In genomic region chr3:112373476-112373875, GRCh38 we compare ENCODE assay signal across 24 cellular contexts.
"Had no signal": no experiment of that assay in that cellular context is flagged by ENCODE, and none has a peak within 500 bp of the region (broad histone marks: within the 10 kb centered on the region; RNA-seq: fewer than 3 reads in every experiment).

No MANE protein-coding gene starts in this region.

- H3K36me3 Mint-ChIP-seq: immature natural killer cell, natural killer cell had no signal

- ATAC-seq: activated T-helper 17 cell treated with anti-CD3 and anti-CD28 coated beads, Interleukin-2, amount 50 U/mL, for 72 hours; mucosa of descending colon; natural killer cell; SK-N-SH treated with all-trans-retinoic acid at 6 μM for 48 hours; stimulated activated naive B cell treated with anti-CD40 and anti-IgM and Interleukin-4, amounts not matched to agents 10 μg/mL and 1 μg/mL and 100 μg/mL, for 72 hours had no signal

- H3K27ac ChIP-seq: adrenal gland, breast epithelium, neutrophil, pancreas, spleen, tibial nerve had no signal

- H3K4me1 ChIP-seq: breast epithelium, sigmoid colon had no signal

- H3K27me3 Mint-ChIP-seq: activated T-helper 17 cell treated with anti-CD3 and anti-CD28 coated beads, Interleukin-2, amount 50 U/mL, for 72 hours; stimulated activated naive B cell treated with anti-CD40 and anti-IgM and Interleukin-4, amounts not matched to agents 10 μg/mL and 1 μg/mL and 100 μg/mL, for 72 hours had no signal

- H3K27me3 ChIP-seq: adrenal gland, breast epithelium, neutrophil, pancreas, sigmoid colon, spleen, tibial nerve had no signal

- H3K9me3 ChIP-seq: adrenal gland, breast epithelium, mucosa of descending colon, neutrophil, pancreas, sigmoid colon, spleen, tibial nerve had no signal

- H3K36me3 ChIP-seq: adrenal gland, breast epithelium, neutrophil, pancreas, sigmoid colon, spleen, tibial nerve had no signal

- DNase-seq: activated CD4-positive, CD25-positive, alpha-beta regulatory T cell treated with anti-CD3 and anti-CD28 coated beads, Interleukin-2, amount 50 U/mL, for 72 hours; activated naive CD4-positive, alpha-beta T cell; activated T-cell treated with anti-CD3 and anti-CD28 coated beads for 4 hours; adrenal gland; cerebellar nuclear complex; cortex of kidney; effector CD4-positive, alpha-beta T cell; immature natural killer cell; kidney glomerular epithelial cell; mesenchymal stem cell; mucosa of descending colon; natural killer cell; pancreas; sigmoid colon; spleen; stimulated activated CD4-positive, alpha-beta T cell treated with anti-CD3 and anti-CD28 coated beads, Interleukin-4, amount 100 ng/mL, for 4 hours; stimulated activated naive B cell treated with anti-CD40 and anti-IgM and Interleukin-4, amounts not matched to agents 10 μg/mL and 1 μg/mL and 100 μg/mL, for 72 hours; substantia nigra; T-helper 1 cell had no signal

- H3K4me3 Mint-ChIP-seq: activated T-helper 17 cell treated with anti-CD3 and anti-CD28 coated beads, Interleukin-2, amount 50 U/mL, for 72 hours; immature natural killer cell; natural killer cell; stimulated activated naive B cell treated with anti-CD40 and anti-IgM and Interleukin-4, amounts not matched to agents 10 μg/mL and 1 μg/mL and 100 μg/mL, for 72 hours had no signal

- H3K9me3 Mint-ChIP-seq: immature natural killer cell, natural killer cell had no signal

- H3K4me3 ChIP-seq: adrenal gland, breast epithelium, mucosa of descending colon, pancreas, sigmoid colon, spleen, tibial nerve had no signal

- H3K27ac Mint-ChIP-seq: activated T-helper 17 cell treated with anti-CD3 and anti-CD28 coated beads, Interleukin-2, amount 50 U/mL, for 72 hours; natural killer cell; stimulated activated naive B cell treated with anti-CD40 and anti-IgM and Interleukin-4, amounts not matched to agents 10 μg/mL and 1 μg/mL and 100 μg/mL, for 72 hours had no signal
